8 cellular contexts compared by ENCODE assay signal in the genomic region with DNA sequence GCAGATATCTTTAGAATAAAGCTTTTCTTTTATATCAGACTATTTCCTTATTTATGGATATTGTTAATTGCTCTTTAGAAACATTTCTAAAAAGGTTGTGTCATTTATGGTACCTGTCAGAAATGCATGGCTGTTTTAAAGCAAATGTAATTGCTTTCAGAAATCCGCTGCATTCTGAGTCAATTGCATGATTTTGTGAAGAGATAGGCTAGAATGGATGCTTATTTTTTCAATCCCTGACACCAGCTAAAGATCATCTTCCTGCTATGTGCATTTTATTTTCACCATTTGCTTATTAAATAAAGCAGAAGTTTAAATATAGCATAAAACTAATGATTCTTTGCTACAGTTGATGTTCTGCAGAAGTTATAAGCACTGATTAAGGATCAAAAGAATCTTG.
"Had no signal": no experiment of that assay in that cellular context is flagged by ENCODE, and none has a peak within 500 bp of the region (broad histone marks: within the 10 kb centered on the region; RNA-seq: fewer than 3 reads in every experiment).

No MANE protein-coding gene starts in this region.

- H3K4me3 ChIP-seq: K562 had no signal

- H3K27ac ChIP-seq: HL-60, KMS-11 had no signal

- H3K9ac ChIP-seq: KMS-11 had no signal

- FAIRE-seq: HepG2, HTR-8/SVneo, K562 had no signal

- ATAC-seq: HepG2, K562 had no signal

- H3K4me2 ChIP-seq: KMS-11 had no signal

- DNase-seq: IMR-90, KBM-7, KG1 had no signal
